18 cellular contexts compared by ENCODE assay signal in genomic region chr16:85435298-85435697, GRCh38.
DNase-seq lines count a peak whose midpoint lies in the region; TF ChIP-seq lines count a peak whose summit lies in the region.
"Had no signal": no experiment of that assay in that cellular context is flagged by ENCODE, and none has a peak within 500 bp of the region (broad histone marks: within the 10 kb centered on the region; RNA-seq: fewer than 3 reads in every experiment).

No MANE protein-coding gene starts in this region.

- H2AK5ac ChIP-seq in neuronal stem cell (ENCODE audit: low read depth, low read length), result peak overlapping the region; percentile 82

- TF ChIP-seq CTCF in Caco-2 (IDR thresholded peaks at IDR 0.05; ENCODE audit: insufficient read depth in 1 of 2, low read depth in 1 of 2, low read length in 1 of 2, severe bottlenecking in 1 of 2, unreplicated experiment in 1 of 2), result no peak
- no peak for TF ChIP-seq CTCF in glutamatergic neuron (IDR thresholded peaks at IDR 0.05; ENCODE audit: partially characterized antibody, unreplicated experiment)

- H3K4me3 Mint-ChIP-seq in Caco-2 (ENCODE audit: unreplicated experiment) (no peak overlapping the region), glutamatergic neuron (ENCODE audit: unreplicated experiment) (peak overlapping the region; percentile 15)
- H3K4me3 Mint-ChIP-seq in activated T-helper 2 cell treated with anti-CD3 and anti-CD28 coated beads, Interferon-gamma antibody, Interleukin-2, Interleukin-4, amounts not matched to agents 10 μg/mL and 5 μg/mL and 100 μg/mL, durations not matched to agents 14 hours and 24 hours and 36 hours (ENCODE audit: low read depth), result no peak overlapping the region
- H3K4me3 Mint-ChIP-seq: HFFc6 had no signal

- H3K27me3 ChIP-seq in Caco-2 (replicated peaks; ENCODE audit: control insufficient read depth, insufficient read depth, low read length) (no peaks in the 10 kb centered on the region), neuronal stem cell (ENCODE audit: control insufficient read depth in 3 of 3, insufficient read depth in 3 of 3, low read depth in 1 of 3, low read length in 3 of 3) (peaks cover 0 to 10% (median 0%) of the 10 kb centered on the region in 3 experiments)
- H3K27me3 ChIP-seq: Peyer's patch had no signal

- H3K4ac ChIP-seq in neuronal stem cell (ENCODE audit: low read length), result no peak overlapping the region

- H3K9me3 Mint-ChIP-seq in Caco-2 (ENCODE audit: unreplicated experiment) (no peaks in the 10 kb centered on the region), glutamatergic neuron (ENCODE audit: unreplicated experiment) (peaks cover 25% of the 10 kb centered on the region)
- no peaks in the 10 kb centered on the region for H3K9me3 Mint-ChIP-seq in activated T-helper 2 cell treated with anti-CD3 and anti-CD28 coated beads, Interferon-gamma antibody, Interleukin-2, Interleukin-4, amounts not matched to agents 10 μg/mL and 5 μg/mL and 100 μg/mL, durations not matched to agents 14 hours and 24 hours and 36 hours
- H3K9me3 Mint-ChIP-seq: HFFc6 had no signal

- DNase-seq in Caco-2 (no peak), NAMALWA (ENCODE audit: low spot score) (peak; percentile 37), glutamatergic neuron (no peak), neuronal stem cell (ENCODE audit: low spot score) (no peak), amygdala (lab: John Stamatoyannopoulos, UW) (no peak), NCI-H510A (lab: John Stamatoyannopoulos, UW) (no peak)
- no peak for DNase-seq in activated T-helper 2 cell treated with anti-CD3 and anti-CD28 coated beads, Interferon-gamma antibody, Interleukin-2, Interleukin-4, amounts not matched to agents 10 μg/mL and 5 μg/mL and 100 μg/mL, durations not matched to agents 14 hours and 24 hours and 36 hours (ENCODE audit: low spot score)
- DNase-seq: C1 segment of cervical spinal cord; DMS79; HFFc6; KG1; MV-4-11; NCI-H1436; NCI-H1930; NCI-H345; NK-92 treated with Interleukin-12 subunit alpha and Interleukin-12 subunit beta, amount 100 ng/mL, for 24 hours; Peyer's patch had no signal

- WGBS in neuronal stem cell (ENCODE audit: extremely low coverage in 2 of 2, insufficient read length in 2 of 2, insufficient replicate concordance in 1 of 2), 2 donors, result no CpG with 5 or more reads among the region's 8 CpGs

- H2BK15ac ChIP-seq in neuronal stem cell (ENCODE audit: low read length), result no peak overlapping the region

- no peak overlapping the region for H3K9ac ChIP-seq in neuronal stem cell (ENCODE audit: low read depth, low read length, poor library complexity)

- intact Hi-C loops in Caco-2 (cut with micrococcal nuclease; ENCODE audit: unreplicated experiment), result loop anchor here (5.0 kb wide), 3 partner anchors 37 to 177 kb away; partner anchors contain the start of gene GSE1
- intact Hi-C loops in activated T-helper 2 cell treated with anti-CD3 and anti-CD28 coated beads, Interferon-gamma antibody, Interleukin-2, Interleukin-4, amounts not matched to agents 10 μg/mL and 5 μg/mL and 100 μg/mL, durations not matched to agents 14 hours and 24 hours and 36 hours (cut with micrococcal nuclease), result no loop called here

- no peak overlapping the region for H3K23ac ChIP-seq in neuronal stem cell (ENCODE audit: low read depth, low read length, poor library complexity)

- CTCF ChIA-PET in Caco-2 (lab: Charles Lee), result interaction anchor here (0.6 to 3.4 kb wide), 5 partner anchors 13 to 186 kb away, joined by 3 to 59 read pairs (median 4); no protein-coding TSS in a partner anchor

- H2BK120ac ChIP-seq in neuronal stem cell (ENCODE audit: low read depth, low read length), result no peak overlapping the region

- H3K36me3 Mint-ChIP-seq in Caco-2 (ENCODE audit: insufficient read depth, unreplicated experiment), result no peaks in the 10 kb centered on the region
- H3K36me3 Mint-ChIP-seq in glutamatergic neuron (ENCODE audit: unreplicated experiment), result no peaks in the 10 kb centered on the region
- H3K36me3 Mint-ChIP-seq in activated T-helper 2 cell treated with anti-CD3 and anti-CD28 coated beads, Interferon-gamma antibody, Interleukin-2, Interleukin-4, amounts not matched to agents 10 μg/mL and 5 μg/mL and 100 μg/mL, durations not matched to agents 14 hours and 24 hours and 36 hours (ENCODE audit: low read depth), result no peaks in the 10 kb centered on the region

- H3K27ac Mint-ChIP-seq in Caco-2 (ENCODE audit: unreplicated experiment) (peak overlapping the region; percentile 92), glutamatergic neuron (ENCODE audit: unreplicated experiment) (peak overlapping the region; percentile 90)
- no peak overlapping the region for H3K27ac Mint-ChIP-seq in activated T-helper 2 cell treated with anti-CD3 and anti-CD28 coated beads, Interferon-gamma antibody, Interleukin-2, Interleukin-4, amounts not matched to agents 10 μg/mL and 5 μg/mL and 100 μg/mL, durations not matched to agents 14 hours and 24 hours and 36 hours
- H3K27ac Mint-ChIP-seq: HFFc6 had no signal

- H4K8ac ChIP-seq in neuronal stem cell (ENCODE audit: low read depth, low read length), result no peak overlapping the region

- H3K4me2 ChIP-seq in neuronal stem cell (ENCODE audit: insufficient read depth, low read length, poor library complexity, severe bottlenecking), result no peak overlapping the region
- H3K4me2 ChIP-seq: A549 had no signal

- H3K4me3 ChIP-seq in Caco-2 (ENCODE audit: low read depth, low read length) (no peak overlapping the region), neuronal stem cell (ENCODE audit: low read length in 2 of 2) (no peak overlapping the region)
- H3K4me3 ChIP-seq: A549, Peyer's patch had no signal

- H2BK5ac ChIP-seq in neuronal stem cell (ENCODE audit: low read length), result no peak overlapping the region

- no peaks in the 10 kb centered on the region for H3K27me3 Mint-ChIP-seq in Caco-2 (ENCODE audit: insufficient read depth, unreplicated experiment)
- peaks cover 33% of the 10 kb centered on the region for H3K27me3 Mint-ChIP-seq in glutamatergic neuron (ENCODE audit: unreplicated experiment)
- H3K27me3 Mint-ChIP-seq in activated T-helper 2 cell treated with anti-CD3 and anti-CD28 coated beads, Interferon-gamma antibody, Interleukin-2, Interleukin-4, amounts not matched to agents 10 μg/mL and 5 μg/mL and 100 μg/mL, durations not matched to agents 14 hours and 24 hours and 36 hours (ENCODE audit: low read depth), result no peaks in the 10 kb centered on the region

- H3K14ac ChIP-seq in neuronal stem cell (ENCODE audit: low read length), result peak overlapping the region; percentile 94

- POLR2A ChIA-PET in Caco-2 (lab: Charles Lee), result interaction anchor here (0.5 to 0.6 kb wide), 2 partner anchors 177 to 231 kb away, joined by 3 to 6 read pairs; no protein-coding TSS in a partner anchor

- H3K9me3 ChIP-seq in Caco-2, result no peaks in the 10 kb centered on the region
- H3K9me3 ChIP-seq in neuronal stem cell (replicated peaks in 1 of 2; ENCODE audit: control insufficient read depth in 2 of 2, insufficient read depth in 1 of 2, low read depth in 1 of 2, low read length in 2 of 2), result no peaks in the 10 kb centered on the region
- H3K9me3 ChIP-seq: A549, Peyer's patch had no signal

- peaks cover 43% of the 10 kb centered on the region for H3K4me1 ChIP-seq in Caco-2
- H3K4me1 ChIP-seq in neuronal stem cell (ENCODE audit: control insufficient read depth in 2 of 2, insufficient read depth in 1 of 2, low read depth in 1 of 2, low read length in 2 of 2), result peaks cover 16 to 54% of the 10 kb centered on the region in 2 donors

- no peak overlapping the region for H2AFZ ChIP-seq in neuronal stem cell (ENCODE audit: low read length)

- BruUV-seq in Caco-2 (replicated peaks; lab: Mats Ljungman, UMichigan), result no TSS peak

- no peak overlapping the region for H4K91ac ChIP-seq in neuronal stem cell (ENCODE audit: low read depth, low read length, poor library complexity)

- peak overlapping the region; percentile 67 for H2BK12ac ChIP-seq in neuronal stem cell (ENCODE audit: low read length)

- peaks cover 2% of the 10 kb centered on the region for H3K79me1 ChIP-seq in neuronal stem cell (ENCODE audit: low read depth, low read length)

- H3K36me3 ChIP-seq in Caco-2 (ENCODE audit: control insufficient read depth, insufficient read depth, low read length) (no peaks in the 10 kb centered on the region), neuronal stem cell (replicated peaks in 1 of 2; ENCODE audit: control insufficient read depth in 2 of 2, insufficient read depth in 2 of 2, low read length in 2 of 2) (no peaks in the 10 kb centered on the region)
- H3K36me3 ChIP-seq: Peyer's patch had no signal

- H3K4me1 Mint-ChIP-seq in Caco-2 (ENCODE audit: low read depth, unreplicated experiment) (peaks cover 12% of the 10 kb centered on the region), glutamatergic neuron (ENCODE audit: low read depth, unreplicated experiment) (peaks cover 49% of the 10 kb centered on the region)
- no peaks in the 10 kb centered on the region for H3K4me1 Mint-ChIP-seq in activated T-helper 2 cell treated with anti-CD3 and anti-CD28 coated beads, Interferon-gamma antibody, Interleukin-2, Interleukin-4, amounts not matched to agents 10 μg/mL and 5 μg/mL and 100 μg/mL, durations not matched to agents 14 hours and 24 hours and 36 hours (ENCODE audit: low read depth)

- peak overlapping the region; percentile 87 for H3K18ac ChIP-seq in neuronal stem cell (ENCODE audit: low read length)

- H3K27ac ChIP-seq in neuronal stem cell (replicated peaks; ENCODE audit: low read length), result no peak overlapping the region
- H3K27ac ChIP-seq: A549 had no signal
